In genomic region chr6:44196351-44196750, GRCh38 we compare ENCODE assay signal across 14 cellular contexts. TPM values are rescaled to one million over a fixed set of nuclear protein-coding genes. Genes with fewer than 3 reads are reported as not detected.
"Had no signal": no experiment of that assay in that cellular context is flagged by ENCODE, and none has a peak within 500 bp of the region (broad histone marks: within the 10 kb centered on the region; RNA-seq: fewer than 3 reads in every experiment).

No MANE protein-coding gene starts in this region.

RNA-seq across cellular contexts. Expression of gene MYMX, which starts 20.4 kb away (rescaled TPM):
- total RNA-seq: hepatocyte; kidney epithelial cell; left colon; left lobe of liver; liver; lower lobe of right lung; lung; lung microvascular endothelial cell; mesothelial cell of epicardium; mononuclear cell; naive thymus-derived CD4-positive, alpha-beta T cell had no signal
- polyA plus RNA-seq: hepatocyte; immature natural killer cell; naive thymus-derived CD4-positive, alpha-beta T cell had no signal

RNA-seq across cellular contexts. Expression of gene CAPN11, which starts 37.7 kb away (rescaled TPM):
- total RNA-seq: kidney epithelial cell, mesothelial cell of epicardium had no signal
- polyA plus RNA-seq: keratinocyte; mammary epithelial cell; naive thymus-derived CD4-positive, alpha-beta T cell had no signal
